8 cellular contexts compared by ENCODE assay signal in the genomic region with DNA sequence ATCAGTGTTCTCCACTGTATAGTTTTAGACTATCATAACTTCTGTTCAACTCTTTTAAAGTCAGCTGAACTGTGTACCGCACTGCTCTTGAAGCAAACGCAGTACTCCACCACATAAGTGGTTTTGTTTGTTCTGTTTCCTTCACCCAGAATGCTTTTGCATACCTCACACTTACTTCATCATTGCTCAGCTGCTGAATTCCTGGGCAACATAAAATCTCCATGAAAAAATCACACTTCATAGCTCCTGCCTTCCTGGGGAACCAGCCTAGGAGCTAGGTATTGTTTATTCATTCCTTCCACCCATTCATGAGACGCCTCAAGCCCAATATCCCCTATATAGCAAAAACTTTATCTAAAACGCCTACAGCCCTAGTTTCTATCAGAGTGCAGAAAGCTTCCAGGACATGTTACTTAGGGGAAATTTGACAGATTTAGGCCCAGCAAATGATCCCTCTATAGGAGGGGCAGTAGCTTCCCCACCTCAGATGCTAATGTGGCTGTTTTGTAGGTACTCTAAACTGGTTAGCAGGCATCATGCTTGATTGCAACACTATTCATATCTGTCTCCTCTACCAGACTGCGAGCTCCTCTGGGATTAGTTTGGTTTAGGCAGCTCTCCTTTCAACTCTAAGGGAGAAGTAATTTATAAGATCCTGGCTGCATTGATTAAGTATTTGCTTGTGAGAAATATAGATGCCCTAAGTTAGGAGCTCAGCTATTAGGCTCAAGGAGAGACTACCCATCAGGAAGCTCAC.
DNase-seq lines count a peak whose midpoint lies in the region; ATAC-seq and TF ChIP-seq lines count a peak whose summit lies in the region.

No MANE protein-coding gene starts in this region.

- peak overlapping the region; percentile 77 for H3K4me3 ChIP-seq in OCI-LY3 (ENCODE audit: low read length)

- ATAC-seq in GM18502 (IDR thresholded peaks at IDR 0.05; ENCODE audit: poor library complexity, unreplicated experiment), result peak; percentile 23
- peak; percentile 16 for ATAC-seq in GM21717 (IDR thresholded peaks at IDR 0.05; ENCODE audit: unreplicated experiment)
- peak; percentile 3 for ATAC-seq in memory B cell (ENCODE audit: low read depth)

- TF ChIP-seq CTCF in OCI-LY3 (IDR thresholded peaks at IDR 0.05; ENCODE audit: low read depth, low read length), result no peak

- H3K4me3 Mint-ChIP-seq in memory B cell, result peak overlapping the region; percentile 91

- no peaks in the 10 kb centered on the region for H3K27me3 Mint-ChIP-seq in memory B cell

- H3K4me2 ChIP-seq in OCI-LY3 (ENCODE audit: low read length), result peak overlapping the region; percentile 66

- H3K9ac ChIP-seq in OCI-LY3 (ENCODE audit: low read length), result peak overlapping the region; percentile 61

- no peaks in the 10 kb centered on the region for H3K36me3 Mint-ChIP-seq in memory B cell

- no peaks in the 10 kb centered on the region for H3K9me3 Mint-ChIP-seq in memory B cell

- peak overlapping the region; percentile 96 for H3K27ac Mint-ChIP-seq in memory B cell

- no peaks in the 10 kb centered on the region for H4K20me1 ChIP-seq in OCI-LY3 (ENCODE audit: insufficient read depth, low read length)

- no peaks in the 10 kb centered on the region for H3K9me3 ChIP-seq in OCI-LY3 (ENCODE audit: insufficient read depth, low read length)

- no peaks in the 10 kb centered on the region for H3K36me3 ChIP-seq in OCI-LY3 (replicated peaks; ENCODE audit: low read depth, low read length)

- H3K4me1 ChIP-seq in OCI-LY3 (ENCODE audit: low read length), result peaks cover 16% of the 10 kb centered on the region

- H3K79me2 ChIP-seq in OCI-LY3 (ENCODE audit: low read length), result no peaks in the 10 kb centered on the region

- H3K27ac ChIP-seq in OCI-LY3 (ENCODE audit: low read length), result no peak overlapping the region

- no peaks in the 10 kb centered on the region for H3K27me3 ChIP-seq in OCI-LY3 (ENCODE audit: low read depth, low read length)

- DNase-seq in memory B cell (ENCODE audit: low spot score in 2 of 2) (no peak), GM19240 (ENCODE audit: insufficient read length, low spot score) (no peak), NCI-H1694 treated with DMSO at 0.1 percent for 48 hours (lab: John Stamatoyannopoulos, UW) (no peak), medulla oblongata (ENCODE audit: extremely low spot score) (no peak)
- DNase-seq in activated CD4-positive, alpha-beta T cell treated with anti-CD3 and anti-CD28 coated beads, Interleukin-2, amount 50 U/mL, for 48 hours, result no peak

- H3K4me1 Mint-ChIP-seq in memory B cell, result peaks cover 14% of the 10 kb centered on the region

- H2AFZ ChIP-seq in OCI-LY3 (ENCODE audit: low read depth, low read length), result peak overlapping the region; percentile 93
